Comparison of ENCODE assay signal across 9 cellular contexts in the genomic region with DNA sequence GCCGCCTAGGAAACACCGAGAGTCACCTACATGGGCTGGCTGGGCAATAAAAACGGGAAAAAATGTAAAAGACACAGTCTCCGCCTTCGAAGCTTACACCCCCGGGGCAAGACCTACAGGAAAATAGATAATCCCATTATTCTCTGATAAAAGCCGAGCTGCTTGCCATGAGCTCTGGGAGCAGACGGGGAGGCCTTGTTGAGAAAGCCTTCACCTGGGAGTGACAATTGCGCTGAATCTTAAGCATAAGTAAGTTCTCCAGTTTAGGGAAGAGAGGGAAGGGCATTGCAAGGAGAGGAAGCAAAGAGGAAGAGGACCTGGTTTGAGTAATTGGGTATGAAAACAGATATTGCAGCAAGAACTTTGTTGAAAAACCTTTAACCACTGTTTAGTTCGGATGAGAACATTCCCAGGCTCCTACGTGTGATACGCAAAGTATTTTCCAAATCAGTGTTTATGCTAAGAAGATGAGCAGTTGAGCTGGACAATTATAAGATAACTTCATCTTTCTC. TPM values are rescaled to one million over a fixed set of nuclear protein-coding genes. Genes with fewer than 3 reads are reported as not detected.
DNase-seq lines count a peak whose midpoint lies in the region; ATAC-seq, FAIRE-seq and TF ChIP-seq lines count a peak whose summit lies in the region.
"Had no signal": no experiment of that assay in that cellular context is flagged by ENCODE, and none has a peak within 500 bp of the region (broad histone marks: within the 10 kb centered on the region; RNA-seq: fewer than 3 reads in every experiment).

No MANE protein-coding gene starts in this region.

- H3K36me3 ChIP-seq in rectal smooth muscle tissue (ENCODE audit: control insufficient read depth, insufficient read depth, low read length) = no peaks in the 10 kb centered on the region

- FAIRE-seq in H54 (lab: Jason Lieb, UNC) = no peak

- H3K27ac ChIP-seq in rectal smooth muscle tissue (ENCODE audit: low read depth, low read length) = peak overlapping the region; percentile 83

- TF ChIP-seq CTCF in epithelial cell of proximal tubule (conservative IDR thresholded peaks at IDR 0.05; ENCODE audit: low read depth, low read length) = no peak

- H3K27me3 ChIP-seq in rectal smooth muscle tissue (ENCODE audit: control insufficient read depth, insufficient read depth, low read length) = no peaks in the 10 kb centered on the region

- peak overlapping the region; percentile 72 for H3K9ac ChIP-seq in rectal smooth muscle tissue (ENCODE audit: low read length)

- TF ChIP-seq POLR2A in H54 (IDR thresholded peaks at IDR 0.05; ENCODE audit: low read depth, low read length) = no peak

- peaks cover 6% of the 10 kb centered on the region for H3K4me1 ChIP-seq in rectal smooth muscle tissue (ENCODE audit: control insufficient read depth, insufficient read depth, low read length)

- no peak for ATAC-seq in GM21526 (IDR thresholded peaks at IDR 0.05; ENCODE audit: low FRiP score, unreplicated experiment)
- ATAC-seq in HG02852 (IDR thresholded peaks at IDR 0.05; ENCODE audit: unreplicated experiment) = no peak

- H3K4me3 ChIP-seq in epithelial cell of proximal tubule (ENCODE audit: low read depth, low read length) (peak overlapping the region; percentile 89), rectal smooth muscle tissue (ENCODE audit: low read length) (peak overlapping the region; percentile 82)

- DNase-seq in NCI-H1092 (lab: John Stamatoyannopoulos, UW) (peak; percentile 17), NCI-H1092 treated with DMSO at 0.1 percent for 48 hours (lab: John Stamatoyannopoulos, UW) (no peak), OCI-M1 (lab: John Stamatoyannopoulos, UW) (peak; percentile 67), epithelial cell of proximal tubule (ENCODE audit: low read depth) (no peak), H54 (ENCODE audit: insufficient read length, low spot score) (no peak)

RNA-seq across cellular contexts. Expression of a gene that starts 0.8 kb away (rescaled TPM):
- total RNA-seq in epithelial cell of proximal tubule = 54.5 and 55.5 TPM in 2 replicates

RNA-seq across cellular contexts. Expression of a gene that starts 32.0 kb away (rescaled TPM):
- not detected in 2 replicates for total RNA-seq in epithelial cell of proximal tubule
- total RNA-seq: subcutaneous adipose tissue had no signal

Comparison
In these comparisons a context has a peak if more than half of its experiments do, and no peak if none do; other contexts are left out.
1. DNase-seq: peak in NCI-H1092 (single experiment) and OCI-M1 (single experiment); none in NCI-H1092 treated with DMSO at 0.1 percent for 48 hours (single experiment), epithelial cell of proximal tubule (single experiment) and H54 (single experiment).